Comparison of ENCODE assay signal across 9 cellular contexts in genomic region chr11:129960216-129961214, GRCh38. TPM values are rescaled to one million over a fixed set of nuclear protein-coding genes. Genes with fewer than 3 reads are reported as not detected.
DNase-seq lines count a peak whose midpoint lies in the region; ATAC-seq, FAIRE-seq and TF ChIP-seq lines count a peak whose summit lies in the region.
"Had no signal": no experiment of that assay in that cellular context is flagged by ENCODE, and none has a peak within 500 bp of the region (broad histone marks: within the 10 kb centered on the region; RNA-seq: fewer than 3 reads in every experiment).

No MANE protein-coding gene starts in this region.

- peak in 1 of 4 donors; percentile 45 for TF ChIP-seq EP300 in upper lobe of left lung (IDR thresholded peaks at IDR 0.05)

- H3K36me3 ChIP-seq in upper lobe of left lung: peaks cover 0 to 22% (median 9%) of the 10 kb centered on the region in 4 donors

- peak; percentile 95 for ATAC-seq in GM21619 (IDR thresholded peaks at IDR 0.05; ENCODE audit: unreplicated experiment)
- ATAC-seq in upper lobe of left lung (ENCODE audit: low FRiP score in 2 of 2): no peak

- H3K27me3 ChIP-seq in upper lobe of left lung: no peaks in the 10 kb centered on the region

- DNase-seq in GM12892 (ENCODE audit: insufficient read length) (no peak), HT1080 (ENCODE audit: low read depth) (peak; percentile 92), epithelial cell of esophagus (ENCODE audit: low read depth) (peak; percentile 75), NCI-H2107 treated with DMSO at 0.1 percent for 48 hours (lab: John Stamatoyannopoulos, UW; ENCODE audit: unreplicated experiment) (no peak), NCI-H2196 treated with DMSO at 0.1 percent for 48 hours (lab: John Stamatoyannopoulos, UW; ENCODE audit: unreplicated experiment) (no peak), NCI-H2029 treated with DMSO at 0.1 percent for 48 hours (lab: John Stamatoyannopoulos, UW) (no peak), upper lobe of left lung (no peak)
- DNase-seq: naive B cell had no signal

- no peaks in the 10 kb centered on the region for H3K9me3 ChIP-seq in upper lobe of left lung

- peaks cover 0 to 2% (median 0%) of the 10 kb centered on the region in 4 donors for H3K4me1 ChIP-seq in upper lobe of left lung

- peak; percentile 71 for FAIRE-seq in GM12892 (lab: Jason Lieb, UNC)

- TF ChIP-seq CTCF in epithelial cell of esophagus (IDR thresholded peaks at IDR 0.05; ENCODE audit: insufficient read depth, low read depth, low read length, missing control alignments) (no peak), upper lobe of left lung (IDR thresholded peaks at IDR 0.05) (no peak)

- WGBS in upper lobe of left lung, 2 donors: 90 to 92% methylated on average over 17 to 18 of the region's 18 CpGs

- H3K4me3 ChIP-seq in epithelial cell of esophagus (ENCODE audit: low read length) (no peak overlapping the region), upper lobe of left lung (no peak overlapping the region)

- TF ChIP-seq POLR2A in GM12892 (IDR thresholded peaks at IDR 0.05; ENCODE audit: low read depth, low read length) (no peak), upper lobe of left lung (IDR thresholded peaks at IDR 0.05) (no peak)

- H3K27ac ChIP-seq in upper lobe of left lung: no peak overlapping the region

RNA-seq across cellular contexts. Expression of gene PRDM10, which starts 42.1 kb away (rescaled TPM):
- polyA plus RNA-seq in GM12892 (2012; ENCODE audit: missing spikeins): 4.0 TPM
- 4.0 and 6.5 TPM in 2 replicates for total RNA-seq in HT1080 (2014; rRNA removed; shearing (Covaris generic))
- polyA plus RNA-seq in HT1080 (2015; cell fraction: cytosol; rRNA removed): 3.9 and 5.7 TPM in 2 replicates
- 11.2 and 13.5 TPM in 2 replicates for polyA plus RNA-seq in HT1080 (2015; cell fraction: nucleus; rRNA removed)
- 10 to 100 TPM in 4 of 6 donors, 1 to 10 TPM in 2; 6.8 to 13.9 (median 12.7) TPM for total RNA-seq in upper lobe of left lung

Comparison
In these comparisons a context has a peak if more than half of its experiments do, and no peak if none do; other contexts are left out.
1. DNase-seq: peak in HT1080 (single experiment) and epithelial cell of esophagus (single experiment); none in GM12892 (single experiment), NCI-H2107 treated with DMSO at 0.1 percent for 48 hours (single experiment), NCI-H2196 treated with DMSO at 0.1 percent for 48 hours (single experiment), NCI-H2029 treated with DMSO at 0.1 percent for 48 hours (single experiment) and upper lobe of left lung (0 of 2).